ENCODE assay signal across 30 cellular contexts in the genomic region with DNA sequence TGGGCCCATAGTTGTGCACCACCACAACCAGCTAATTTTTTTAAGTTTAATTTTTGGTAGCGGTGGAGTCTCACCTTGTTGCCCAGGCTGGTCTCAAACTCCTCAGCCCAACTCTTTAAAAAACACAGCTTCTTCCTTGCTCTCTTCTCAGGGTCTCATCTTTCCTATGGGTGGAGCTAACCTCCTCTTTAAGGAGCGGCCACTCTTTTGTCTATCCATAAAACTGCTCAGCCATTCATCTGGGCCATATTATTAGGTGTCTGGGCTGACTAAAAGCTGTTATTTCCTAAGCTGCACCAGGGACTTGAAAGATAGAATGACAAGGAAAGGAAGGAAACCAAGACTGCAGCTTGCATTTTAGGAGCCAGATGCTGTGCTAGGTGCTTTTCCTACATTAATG.
"Had no signal": no experiment of that assay in that cellular context is flagged by ENCODE, and none has a peak within 500 bp of the region (broad histone marks: within the 10 kb centered on the region; RNA-seq: fewer than 3 reads in every experiment).

No MANE protein-coding gene starts in this region.

- H3K36me3 ChIP-seq: ascending aorta, cardiac muscle cell, Peyer's patch, SJSA1 had no signal

- H3K4me3 ChIP-seq: ascending aorta, cardiac muscle cell, Peyer's patch, SJSA1 had no signal

- DNase-seq: activated CD4-positive, alpha-beta T cell treated with anti-CD3 and anti-CD28 coated beads for 36 hours; activated CD4-positive, alpha-beta T cell treated with anti-CD3 and anti-CD28 coated beads, Interleukin-2, amount 10 ng/mL, durations not matched to agents 7 days and 5 days; activated CD4-positive, alpha-beta T cell treated with anti-CD3 and anti-CD28 coated beads, Interleukin-2, amount 50 U/mL, for 48 hours; activated CD8-positive, alpha-beta T cell treated with anti-CD3 and anti-CD28 coated beads, Interleukin-2, amount 10 ng/mL, durations not matched to agents 7 days and 5 days; activated gamma-delta T cell; activated naive CD4-positive, alpha-beta T cell treated with Interleukin-2 at 50 U/mL for 16 hours; activated naive CD8-positive, alpha-beta T cell treated with anti-CD3 and anti-CD28 coated beads, Interleukin-2, amount 10 ng/mL, durations not matched to agents 7 days and 5 days; activated T-cell treated with anti-CD3 and anti-CD28 coated beads, Interleukin-2, amount 50 U/mL, for 24 hours; amygdala; NCI-H1092 treated with DMSO at 0.1 percent for 48 hours; NCI-H1417; NCI-H146; NCI-H187; NCI-H2029 treated with DMSO at 0.1 percent for 48 hours; NCI-H2107; NCI-H510A; NCI-H526; NCI-H748 treated with DMSO at 0.1 percent for 48 hours; NK-92 treated with Interleukin-12 subunit alpha and Interleukin-12 subunit beta, amount 100 ng/mL, for 24 hours; PC-3; Peyer's patch; RPMI8226; SHP77 treated with DMSO at 0.1 percent for 48 hours; SK-N-SH had no signal

- H3K4me1 ChIP-seq: ascending aorta, Peyer's patch had no signal

- FAIRE-seq: TTC549 had no signal

- H3K27ac ChIP-seq: ascending aorta, cardiac muscle cell, KMS-11, Peyer's patch, SJSA1 had no signal

- H3K27me3 ChIP-seq: ascending aorta, cardiac muscle cell, Peyer's patch, SJSA1 had no signal

- ATAC-seq: activated CD4-positive, alpha-beta T cell treated with anti-CD3 and anti-CD28 coated beads for 36 hours; activated CD4-positive, CD25-positive, alpha-beta regulatory T cell treated with anti-CD3 and anti-CD28 coated beads, Interleukin-2, amount 50 U/mL, for 24 hours; activated CD8-positive, alpha-beta T cell treated with anti-CD3 and anti-CD28 coated beads, Interleukin-2, amount 10 ng/mL, durations not matched to agents 7 days and 5 days; PC-3 had no signal

- H3K9me3 ChIP-seq: ascending aorta, Peyer's patch, SJSA1, SK-N-SH had no signal

- H3K4me2 ChIP-seq: KMS-11, SK-N-SH had no signal

- H3K9ac ChIP-seq: KMS-11, SK-N-SH had no signal
